ENCODE assay signal across 8 cellular contexts in the genomic region with DNA sequence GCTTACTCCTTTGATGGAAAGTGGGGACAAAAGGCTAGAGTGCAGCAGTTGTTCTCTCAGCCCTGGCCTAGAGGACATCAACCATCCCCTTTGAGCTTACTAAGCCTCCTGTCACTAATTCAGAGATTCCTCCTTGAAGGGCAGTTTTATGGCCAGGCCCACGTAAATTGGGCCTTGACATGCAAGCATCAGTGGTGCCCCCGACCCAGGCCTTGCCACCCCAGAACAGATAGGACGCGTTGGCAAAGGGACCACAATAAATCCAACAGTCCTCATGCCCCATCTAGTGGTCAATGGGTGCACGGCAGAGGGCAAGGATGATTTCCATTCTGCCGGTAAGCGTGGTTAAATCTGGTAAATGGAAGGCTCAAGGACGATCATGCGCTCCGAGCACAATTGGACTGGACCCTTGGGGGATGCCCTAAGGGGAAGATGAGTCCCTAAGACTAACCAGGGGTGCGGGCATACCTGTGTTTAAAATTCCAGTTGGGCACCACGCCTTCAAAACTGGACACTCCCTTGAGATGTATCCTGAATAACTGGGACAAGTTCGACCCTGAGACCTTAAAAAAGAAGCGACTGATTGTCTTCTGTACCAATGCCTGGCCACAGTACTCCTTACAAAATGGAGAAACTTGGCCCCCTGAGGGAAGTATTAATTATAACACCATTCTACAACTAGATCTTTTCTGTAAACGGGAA. TPM values are rescaled to one million over a fixed set of nuclear protein-coding genes. Genes with fewer than 3 reads are reported as not detected.
DNase-seq lines count a peak whose midpoint lies in the region; ATAC-seq, FAIRE-seq and TF ChIP-seq lines count a peak whose summit lies in the region.

No MANE protein-coding gene starts in this region.

- H3K4me2 ChIP-seq in Loucy (ENCODE audit: low read depth, low read length, poor library complexity, severe bottlenecking): no peak overlapping the region

- H3K9me2 ChIP-seq in Loucy (replicated peaks; ENCODE audit: low read depth, low read length): no peaks in the 10 kb centered on the region

- H2AFZ ChIP-seq in Loucy (ENCODE audit: low read length): no peak overlapping the region

- TF ChIP-seq CTCF in GM12874 (IDR thresholded peaks at IDR 0.05; ENCODE audit: insufficient read depth, low read depth, low read length) (peak; percentile 89), Loucy (conservative IDR thresholded peaks at IDR 0.05; ENCODE audit: low read length) (peak; percentile 94)

- peaks cover 93% of the 10 kb centered on the region for H3K79me2 ChIP-seq in Loucy (ENCODE audit: insufficient read depth, low read length)

- H3K9ac ChIP-seq in Loucy (ENCODE audit: low read depth, low read length, poor library complexity, severe bottlenecking): no peak overlapping the region

- H3K4me1 ChIP-seq in Loucy (ENCODE audit: insufficient read depth, low read length, poor library complexity, severe bottlenecking): peaks cover 21% of the 10 kb centered on the region

- intact Hi-C loops in left colon (cut with DNase I, micrococcal nuclease): no loop called here

- H3K27ac ChIP-seq in caudate nucleus (ENCODE audit: low read depth, low read length): no peak overlapping the region

- DNase-seq in H7 (peak; percentile 50), caudate nucleus (lab: John Stamatoyannopoulos, UW) (peak in 49 of 61 donors; percentile 2 to 62 (median 24)), left colon (peak; percentile 32 to 60), RCC 7860 (ENCODE audit: low spot score) (no peak)
- DNase-seq in stimulated activated CD4-positive, alpha-beta T cell treated with anti-CD3 and anti-CD28 coated beads, Interleukin-4, amount 100 ng/mL, for 48 hours (ENCODE audit: low read depth in 2 of 2): peak; percentile 49 to 53

- peak; percentile 55 to 77 for ATAC-seq in activated CD4-positive, CD25-positive, alpha-beta regulatory T cell treated with anti-CD3 and anti-CD28 coated beads, Interleukin-2, amount 50 U/mL, for 24 hours
- peak; percentile 81 for ATAC-seq in left colon

- peaks cover 5% of the 10 kb centered on the region for H4K20me1 ChIP-seq in Loucy (ENCODE audit: insufficient read depth, low read length, poor library complexity, severe bottlenecking)

- H3K9me3 ChIP-seq in Loucy (ENCODE audit: insufficient read depth, low read depth, low read length): no peaks in the 10 kb centered on the region

- no peak for FAIRE-seq in RCC 7860 (lab: Jason Lieb, UNC)

- no peak overlapping the region for H3K4me3 ChIP-seq in H7 (ENCODE audit: insufficient read depth, low read depth, low read length)
- H3K4me3 ChIP-seq in Loucy (ENCODE audit: low read length, poor library complexity, severe bottlenecking): no peak overlapping the region

- no peaks in the 10 kb centered on the region for H3K27me3 ChIP-seq in H7 (ENCODE audit: control insufficient read depth, insufficient read depth, low read length)
- H3K27me3 ChIP-seq in Loucy (ENCODE audit: insufficient read depth, low read length, poor library complexity, severe bottlenecking): no peaks in the 10 kb centered on the region

- no peaks in the 10 kb centered on the region; the same call in 1 of the 2 replicates for H3K36me3 ChIP-seq in H7 (replicated peaks; ENCODE audit: control insufficient read depth, insufficient read depth, low read length)
- H3K36me3 ChIP-seq in Loucy (ENCODE audit: insufficient read depth, low read length): peaks cover 13% of the 10 kb centered on the region; the same call in 1 of the 2 replicates

- no peaks in the 10 kb centered on the region for H3F3A ChIP-seq in Loucy (ENCODE audit: low read depth)

RNA-seq across cellular contexts. Expression of a gene that starts 32.6 kb away (rescaled TPM):
- 3.7 and 4.4 TPM in 2 replicates for total RNA-seq in H7 (2014; rRNA removed; shearing (Covaris generic))
- 1 to 10 TPM; 2.7 to 6.2 TPM for total RNA-seq in left colon
